Comparison of ENCODE assay signal across 8 cellular contexts in genomic region chr15:40859206-40859851, GRCh38. TPM values are rescaled to one million over a fixed set of nuclear protein-coding genes. Genes with fewer than 3 reads are reported as not detected.
DNase-seq lines count a peak whose midpoint lies in the region; ATAC-seq and TF ChIP-seq lines count a peak whose summit lies in the region.

No MANE protein-coding gene starts in this region.

- no peak for ATAC-seq in HG02840 (IDR thresholded peaks at IDR 0.05; ENCODE audit: low FRiP score, unreplicated experiment)

- CTCF ChIA-PET in HEK293 (lab: Yijun Ruan, JAX), result interaction anchor here (0.6 to 7.7 kb wide), 24 partner anchors 11 to 331 kb away, joined by 3 to 187 read pairs (median 4); partner anchors contain the start of genes PPP1R14D, SPINT1, VPS18 and ZFYVE19

- H3K4me3 ChIP-seq in HEK293 (ENCODE audit: low read depth, low read length), result no peak overlapping the region

- POLR2A ChIA-PET in HEK293 (lab: Yijun Ruan, JAX), result interaction anchor here (1.0 to 3.8 kb wide), 5 partner anchors 12 to 165 kb away, joined by 3 to 49 read pairs (median 6); partner anchors contain the start of genes RAD51, RHOV and VPS18

- peak; percentile 89 for DNase-seq in D341Med (ENCODE audit: low spot score)
- DNase-seq in NCI-H69 (lab: John Stamatoyannopoulos, UW), result peak; percentile 90
- DNase-seq in activated CD4-positive, alpha-beta T cell treated with anti-CD3 and anti-CD28 coated beads, Interleukin-2, amount 50 U/mL, for 1 hour, result peak; percentile 84
- DNase-seq in dermis blood vessel endothelial cell, result peak; percentile 93
- peak; percentile 82 to 83 for DNase-seq in lung microvascular endothelial cell (ENCODE audit: low read depth in 2 of 2)
- DNase-seq in stimulated activated CD8-positive, alpha-beta memory T cell treated with anti-CD3 and anti-CD28 coated beads, Interleukin-12 subunit alpha, Interleukin-12 subunit beta, amount 100 ng/mL, for 4 hours (ENCODE audit: low read depth), result peak; percentile 50

- H3K27ac ChIP-seq in HEK293 (ENCODE audit: extremely low read depth, low read depth, low read length), result no peak overlapping the region

- peak; percentile 74; the same call in 1 of the 2 replicates for TF ChIP-seq CTCF in HEK293 (tag by site-specific recombination; IDR thresholded peaks at IDR 0.05)

- H3K9me3 ChIP-seq in HEK293 (ENCODE audit: control insufficient read depth, insufficient read depth, low read depth, low read length), result no peaks in the 10 kb centered on the region

- H3K36me3 ChIP-seq in HEK293 (ENCODE audit: control insufficient read depth in 2 of 2, insufficient read depth in 1 of 2, low read length in 2 of 2), result peaks cover 0 to 21% of the 10 kb centered on the region in 2 experiments; a peak in 1 of 3 replicates

- H3K4me1 ChIP-seq in HEK293 (ENCODE audit: control insufficient read depth, insufficient read depth, low read length), result no peaks in the 10 kb centered on the region

TF ChIP-seq in HEK293, 187 proteins besides CTCF, POLR2A, EP300 and RAD21:
- TF ChIP-seq ZNF529 (tag by site-specific recombination; IDR thresholded peaks at IDR 0.05; ENCODE audit: insufficient replicate concordance), result no peak
- TF ChIP-seq GLIS1 (tag by site-specific recombination; IDR thresholded peaks at IDR 0.05), result 0 out of 2 replicates have a peak, but pooled peaks have one; percentile 15
- TF ChIP-seq ZNF341 (tag by site-specific recombination; IDR thresholded peaks at IDR 0.05; ENCODE audit: low read depth), result peak; percentile 38
- TF ChIP-seq ZSCAN30 (tag by site-specific recombination; IDR thresholded peaks at IDR 0.05), result 0 out of 2 replicates have a peak, but pooled peaks have one; percentile 24
- TF ChIP-seq, protein P1, sequence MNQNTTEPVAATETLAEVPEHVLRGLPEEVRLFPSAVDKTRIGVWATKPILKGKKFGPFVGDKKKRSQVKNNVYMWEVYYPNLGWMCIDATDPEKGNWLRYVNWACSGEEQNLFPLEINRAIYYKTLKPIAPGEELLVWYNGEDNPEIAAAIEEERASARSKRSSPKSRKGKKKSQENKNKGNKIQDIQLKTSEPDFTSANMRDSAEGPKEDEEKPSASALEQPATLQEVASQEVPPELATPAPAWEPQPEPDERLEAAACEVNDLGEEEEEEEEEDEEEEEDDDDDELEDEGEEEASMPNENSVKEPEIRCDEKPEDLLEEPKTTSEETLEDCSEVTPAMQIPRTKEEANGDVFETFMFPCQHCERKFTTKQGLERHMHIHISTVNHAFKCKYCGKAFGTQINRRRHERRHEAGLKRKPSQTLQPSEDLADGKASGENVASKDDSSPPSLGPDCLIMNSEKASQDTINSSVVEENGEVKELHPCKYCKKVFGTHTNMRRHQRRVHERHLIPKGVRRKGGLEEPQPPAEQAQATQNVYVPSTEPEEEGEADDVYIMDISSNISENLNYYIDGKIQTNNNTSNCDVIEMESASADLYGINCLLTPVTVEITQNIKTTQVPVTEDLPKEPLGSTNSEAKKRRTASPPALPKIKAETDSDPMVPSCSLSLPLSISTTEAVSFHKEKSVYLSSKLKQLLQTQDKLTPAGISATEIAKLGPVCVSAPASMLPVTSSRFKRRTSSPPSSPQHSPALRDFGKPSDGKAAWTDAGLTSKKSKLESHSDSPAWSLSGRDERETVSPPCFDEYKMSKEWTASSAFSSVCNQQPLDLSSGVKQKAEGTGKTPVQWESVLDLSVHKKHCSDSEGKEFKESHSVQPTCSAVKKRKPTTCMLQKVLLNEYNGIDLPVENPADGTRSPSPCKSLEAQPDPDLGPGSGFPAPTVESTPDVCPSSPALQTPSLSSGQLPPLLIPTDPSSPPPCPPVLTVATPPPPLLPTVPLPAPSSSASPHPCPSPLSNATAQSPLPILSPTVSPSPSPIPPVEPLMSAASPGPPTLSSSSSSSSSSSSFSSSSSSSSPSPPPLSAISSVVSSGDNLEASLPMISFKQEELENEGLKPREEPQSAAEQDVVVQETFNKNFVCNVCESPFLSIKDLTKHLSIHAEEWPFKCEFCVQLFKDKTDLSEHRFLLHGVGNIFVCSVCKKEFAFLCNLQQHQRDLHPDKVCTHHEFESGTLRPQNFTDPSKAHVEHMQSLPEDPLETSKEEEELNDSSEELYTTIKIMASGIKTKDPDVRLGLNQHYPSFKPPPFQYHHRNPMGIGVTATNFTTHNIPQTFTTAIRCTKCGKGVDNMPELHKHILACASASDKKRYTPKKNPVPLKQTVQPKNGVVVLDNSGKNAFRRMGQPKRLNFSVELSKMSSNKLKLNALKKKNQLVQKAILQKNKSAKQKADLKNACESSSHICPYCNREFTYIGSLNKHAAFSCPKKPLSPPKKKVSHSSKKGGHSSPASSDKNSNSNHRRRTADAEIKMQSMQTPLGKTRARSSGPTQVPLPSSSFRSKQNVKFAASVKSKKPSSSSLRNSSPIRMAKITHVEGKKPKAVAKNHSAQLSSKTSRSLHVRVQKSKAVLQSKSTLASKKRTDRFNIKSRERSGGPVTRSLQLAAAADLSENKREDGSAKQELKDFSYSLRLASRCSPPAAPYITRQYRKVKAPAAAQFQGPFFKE (tag by site-specific recombination; IDR thresholded peaks at IDR 0.05; ENCODE audit: borderline replicate concordance), result no peak
- 0 out of 2 replicates have a peak, but pooled peaks have one; percentile 17 for TF ChIP-seq ZEB2 (tag by site-specific recombination; IDR thresholded peaks at IDR 0.05)
- TF ChIP-seq ZNF837 (tag by site-specific recombination; IDR thresholded peaks at IDR 0.05), result no peak
- TF ChIP-seq, protein P2, sequence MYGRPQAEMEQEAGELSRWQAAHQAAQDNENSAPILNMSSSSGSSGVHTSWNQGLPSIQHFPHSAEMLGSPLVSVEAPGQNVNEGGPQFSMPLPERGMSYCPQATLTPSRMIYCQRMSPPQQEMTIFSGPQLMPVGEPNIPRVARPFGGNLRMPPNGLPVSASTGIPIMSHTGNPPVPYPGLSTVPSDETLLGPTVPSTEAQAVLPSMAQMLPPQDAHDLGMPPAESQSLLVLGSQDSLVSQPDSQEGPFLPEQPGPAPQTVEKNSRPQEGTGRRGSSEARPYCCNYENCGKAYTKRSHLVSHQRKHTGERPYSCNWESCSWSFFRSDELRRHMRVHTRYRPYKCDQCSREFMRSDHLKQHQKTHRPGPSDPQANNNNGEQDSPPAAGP (tag by site-specific recombination; IDR thresholded peaks at IDR 0.05), result peak; percentile 41; the same call in 1 of the 2 replicates
- 0 out of 2 replicates have a peak, but pooled peaks have one; percentile 58 for TF ChIP-seq ZBTB17 (tag by site-specific recombination; IDR thresholded peaks at IDR 0.05)
- TF ChIP-seq, protein P3, sequence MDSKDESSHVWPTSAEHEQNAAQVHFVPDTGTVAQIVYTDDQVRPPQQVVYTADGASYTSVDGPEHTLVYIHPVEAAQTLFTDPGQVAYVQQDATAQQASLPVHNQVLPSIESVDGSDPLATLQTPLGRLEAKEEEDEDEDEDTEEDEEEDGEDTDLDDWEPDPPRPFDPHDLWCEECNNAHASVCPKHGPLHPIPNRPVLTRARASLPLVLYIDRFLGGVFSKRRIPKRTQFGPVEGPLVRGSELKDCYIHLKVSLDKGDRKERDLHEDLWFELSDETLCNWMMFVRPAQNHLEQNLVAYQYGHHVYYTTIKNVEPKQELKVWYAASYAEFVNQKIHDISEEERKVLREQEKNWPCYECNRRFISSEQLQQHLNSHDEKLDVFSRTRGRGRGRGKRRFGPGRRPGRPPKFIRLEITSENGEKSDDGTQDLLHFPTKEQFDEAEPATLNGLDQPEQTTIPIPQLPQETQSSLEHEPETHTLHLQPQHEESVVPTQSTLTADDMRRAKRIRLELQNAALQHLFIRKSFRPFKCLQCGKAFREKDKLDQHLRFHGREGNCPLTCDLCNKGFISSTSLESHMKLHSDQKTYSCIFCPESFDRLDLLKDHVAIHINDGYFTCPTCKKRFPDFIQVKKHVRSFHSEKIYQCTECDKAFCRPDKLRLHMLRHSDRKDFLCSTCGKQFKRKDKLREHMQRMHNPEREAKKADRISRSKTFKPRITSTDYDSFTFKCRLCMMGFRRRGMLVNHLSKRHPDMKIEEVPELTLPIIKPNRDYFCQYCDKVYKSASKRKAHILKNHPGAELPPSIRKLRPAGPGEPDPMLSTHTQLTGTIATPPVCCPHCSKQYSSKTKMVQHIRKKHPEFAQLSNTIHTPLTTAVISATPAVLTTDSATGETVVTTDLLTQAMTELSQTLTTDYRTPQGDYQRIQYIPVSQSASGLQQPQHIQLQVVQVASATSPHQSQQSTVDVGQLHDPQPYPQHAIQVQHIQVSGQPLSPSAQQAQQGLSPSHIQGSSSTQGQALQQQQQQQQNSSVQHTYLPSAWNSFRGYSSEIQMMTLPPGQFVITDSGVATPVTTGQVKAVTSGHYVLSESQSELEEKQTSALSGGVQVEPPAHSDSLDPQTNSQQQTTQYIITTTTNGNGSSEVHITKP (tag by site-specific recombination; IDR thresholded peaks at IDR 0.05), result peak; percentile 23; the same call in 1 of the 2 replicates
- 0 out of 2 replicates have a peak, but pooled peaks have one; percentile 23 for TF ChIP-seq ZFHX2 (tag by site-specific recombination; conservative IDR thresholded peaks at IDR 0.05)
- TF ChIP-seq ZNF654 (tag by site-specific recombination; IDR thresholded peaks at IDR 0.05; ENCODE audit: low read depth), result peak; percentile 55
- no peak for TF ChIP-seq ZNF394 (tag by site-specific recombination; IDR thresholded peaks at IDR 0.05; ENCODE audit: borderline replicate concordance)
- TF ChIP-seq ZNF843 (tag by site-specific recombination; IDR thresholded peaks at IDR 0.05), result no peak
- 0 out of 2 replicates have a peak, but pooled peaks have one; percentile 16 for TF ChIP-seq KLF9 (tag by site-specific recombination; IDR thresholded peaks at IDR 0.05; ENCODE audit: low read depth)
- peak; percentile 26; the same call in 1 of the 2 replicates for TF ChIP-seq TRIM28 (IDR thresholded peaks at IDR 0.05; ENCODE audit: borderline replicate concordance, low read length)
- no peak for TF ChIP-seq ZNF580 (tag by site-specific recombination; IDR thresholded peaks at IDR 0.05)
- no peak for TF ChIP-seq SP3 (tag by site-specific recombination; IDR thresholded peaks at IDR 0.05)

RNA-seq across cellular contexts. Expression of gene RHOV, which starts 14.7 kb away (rescaled TPM):
- total RNA-seq in dermis blood vessel endothelial cell (0.17 TPM in 1 of 2 replicates, not detected in the other), lung microvascular endothelial cell (not detected in 2 replicates)

RNA-seq across cellular contexts. Expression of gene SPINT1, which starts 15.5 kb away (rescaled TPM):
- 1.2 and 3.7 TPM in 2 replicates for total RNA-seq in dermis blood vessel endothelial cell
- 0.40 and 0.65 TPM in 2 replicates for total RNA-seq in lung microvascular endothelial cell

RNA-seq across cellular contexts. Expression of gene PPP1R14D, which starts 30.8 kb away (rescaled TPM):
- total RNA-seq in dermis blood vessel endothelial cell (not detected in 2 replicates), lung microvascular endothelial cell (not detected in 2 replicates)

RNA-seq across cellular contexts. Expression of gene VPS18, which starts 34.9 kb away (rescaled TPM):
- total RNA-seq in dermis blood vessel endothelial cell (64.1 and 67.2 TPM in 2 replicates), lung microvascular endothelial cell (32.9 and 41.5 TPM in 2 replicates)

RNA-seq across cellular contexts. Expression of gene DNAJC17, which starts 52.1 kb away (rescaled TPM):
- total RNA-seq in dermis blood vessel endothelial cell, result 21.6 and 61.4 TPM in 2 replicates
- total RNA-seq in lung microvascular endothelial cell, result 13.5 and 14.3 TPM in 2 replicates
